1 cellular context compared by ENCODE assay signal in the genomic region with DNA sequence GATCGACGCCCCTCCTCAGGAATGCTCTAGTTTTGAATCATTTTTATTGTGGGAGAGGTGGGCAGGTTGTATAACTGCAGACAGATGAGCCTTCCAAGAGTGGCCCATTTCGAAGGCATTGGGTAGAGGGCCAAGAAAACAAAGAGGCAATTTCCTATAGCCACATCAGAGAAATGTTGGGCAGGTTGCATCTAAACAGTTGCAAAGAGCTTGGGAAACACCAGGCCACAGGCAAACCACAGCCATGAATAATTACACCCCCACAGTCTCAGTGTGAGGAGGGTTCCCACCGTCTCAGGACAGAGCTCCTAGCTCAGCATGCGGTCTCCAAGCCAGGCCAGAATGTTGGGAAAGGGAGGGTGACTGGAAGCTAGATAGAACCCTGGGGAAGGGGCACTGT.
A peak's percentile ranks its signal among the peaks of the same experiment; 100 is the strongest.
TF ChIP-seq lines count a peak whose summit lies in the region.

No MANE protein-coding gene starts in this region.

TF ChIP-seq in GM12878, 131 proteins besides CTCF, POLR2A, EP300 and RAD21 (continues in another document):
- TF ChIP-seq RBBP5 (conservative IDR thresholded peaks at IDR 0.05) (no peak), TCF12 (IDR thresholded peaks at IDR 0.05; ENCODE audit: low read depth, low read length) (peak; percentile 30; the same call in 1 of the 2 replicates), BCL11A (IDR thresholded peaks at IDR 0.05; ENCODE audit: low read depth, low read length) (0 out of 2 replicates have a peak, but pooled peaks have one; percentile 26), POLR2AphosphoS2 (IDR thresholded peaks at IDR 0.05; ENCODE audit: low read depth, low read length) (no peak), POU2F2 (IDR thresholded peaks at IDR 0.05; ENCODE audit: borderline replicate concordance, low read depth, low read length) (peak; percentile 94; the same call in 2 of the 3 replicates), SREBF2 (IDR thresholded peaks at IDR 0.05; ENCODE audit: low read length) (no peak), ESRRA (IDR thresholded peaks at IDR 0.05; ENCODE audit: low read length) (no peak), SP1 (IDR thresholded peaks at IDR 0.05; ENCODE audit: low read depth, low read length) (no peak), NR2C2 (IDR thresholded peaks at IDR 0.05; ENCODE audit: borderline replicate concordance, control insufficient read depth, insufficient read length, low read depth) (no peak), STAT3 (IDR thresholded peaks at IDR 0.05; ENCODE audit: low read depth, low read length) (no peak), TARDBP (IDR thresholded peaks at IDR 0.05; ENCODE audit: borderline replicate concordance) (no peak), ZNF217 (IDR thresholded peaks at IDR 0.05) (no peak), POLR2AphosphoS5 (IDR thresholded peaks at IDR 0.05; ENCODE audit: low read length) (no peak), JUNB (IDR thresholded peaks at IDR 0.05) (no peak), MYB (IDR thresholded peaks at IDR 0.05; ENCODE audit: borderline replicate concordance, low read depth, low read length) (no peak), IKZF1 (conservative IDR thresholded peaks at IDR 0.05) (peak; percentile 45), STAT1 (conservative IDR thresholded peaks at IDR 0.05) (no peak), MYC (IDR thresholded peaks at IDR 0.05; ENCODE audit: insufficient read depth, insufficient read length, insufficient replicate concordance, low read length, severe bottlenecking) (no peak), CBX5 (IDR thresholded peaks at IDR 0.05; ENCODE audit: low read depth) (no peak), RFX5 (IDR thresholded peaks at IDR 0.05; ENCODE audit: low read depth, low read length) (no peak), SPI1 (IDR thresholded peaks at IDR 0.05; ENCODE audit: borderline replicate concordance, insufficient read depth, low read depth, low read length) (no peak), PAX5 (IDR thresholded peaks at IDR 0.05; ENCODE audit: borderline replicate concordance, low read depth, low read length) (no peak), MTA2 (IDR thresholded peaks at IDR 0.05; ENCODE audit: low read depth) (no peak), FOXM1 (IDR thresholded peaks at IDR 0.05; ENCODE audit: low read depth, low read length) (no peak), MXI1 (IDR thresholded peaks at IDR 0.05; ENCODE audit: low read depth, low read length) (no peak), BACH1 (IDR thresholded peaks at IDR 0.05; ENCODE audit: borderline replicate concordance) (no peak), SUPT20H (IDR thresholded peaks at IDR 0.05; ENCODE audit: borderline replicate concordance, control insufficient read depth, low read depth, low read length) (no peak), BHLHE40 (IDR thresholded peaks at IDR 0.05; ENCODE audit: borderline replicate concordance in 1 of 2, low read depth in 2 of 2, low read length in 1 of 2) (no peak), MEF2B (IDR thresholded peaks at IDR 0.05; ENCODE audit: partially characterized antibody, poor library complexity, severe bottlenecking) (no peak), ETV6 (conservative IDR thresholded peaks at IDR 0.05 in 1 of 2, IDR thresholded peaks at IDR 0.05 in 1 of 2; ENCODE audit: borderline replicate concordance in 1 of 2, low read depth in 1 of 2) (no peak), SMAD5 (IDR thresholded peaks at IDR 0.05; ENCODE audit: low read depth) (no peak)
- TF ChIP-seq, protein P1, sequence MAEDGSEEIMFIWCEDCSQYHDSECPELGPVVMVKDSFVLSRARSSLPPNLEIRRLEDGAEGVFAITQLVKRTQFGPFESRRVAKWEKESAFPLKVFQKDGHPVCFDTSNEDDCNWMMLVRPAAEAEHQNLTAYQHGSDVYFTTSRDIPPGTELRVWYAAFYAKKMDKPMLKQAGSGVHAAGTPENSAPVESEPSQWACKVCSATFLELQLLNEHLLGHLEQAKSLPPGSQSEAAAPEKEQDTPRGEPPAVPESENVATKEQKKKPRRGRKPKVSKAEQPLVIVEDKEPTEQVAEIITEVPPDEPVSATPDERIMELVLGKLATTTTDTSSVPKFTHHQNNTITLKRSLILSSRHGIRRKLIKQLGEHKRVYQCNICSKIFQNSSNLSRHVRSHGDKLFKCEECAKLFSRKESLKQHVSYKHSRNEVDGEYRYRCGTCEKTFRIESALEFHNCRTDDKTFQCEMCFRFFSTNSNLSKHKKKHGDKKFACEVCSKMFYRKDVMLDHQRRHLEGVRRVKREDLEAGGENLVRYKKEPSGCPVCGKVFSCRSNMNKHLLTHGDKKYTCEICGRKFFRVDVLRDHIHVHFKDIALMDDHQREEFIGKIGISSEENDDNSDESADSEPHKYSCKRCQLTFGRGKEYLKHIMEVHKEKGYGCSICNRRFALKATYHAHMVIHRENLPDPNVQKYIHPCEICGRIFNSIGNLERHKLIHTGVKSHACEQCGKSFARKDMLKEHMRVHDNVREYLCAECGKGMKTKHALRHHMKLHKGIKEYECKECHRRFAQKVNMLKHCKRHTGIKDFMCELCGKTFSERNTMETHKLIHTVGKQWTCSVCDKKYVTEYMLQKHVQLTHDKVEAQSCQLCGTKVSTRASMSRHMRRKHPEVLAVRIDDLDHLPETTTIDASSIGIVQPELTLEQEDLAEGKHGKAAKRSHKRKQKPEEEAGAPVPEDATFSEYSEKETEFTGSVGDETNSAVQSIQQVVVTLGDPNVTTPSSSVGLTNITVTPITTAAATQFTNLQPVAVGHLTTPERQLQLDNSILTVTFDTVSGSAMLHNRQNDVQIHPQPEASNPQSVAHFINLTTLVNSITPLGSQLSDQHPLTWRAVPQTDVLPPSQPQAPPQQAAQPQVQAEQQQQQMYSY (CRISPR knock-in tag; IDR thresholded peaks at IDR 0.05) = no peak
- TF ChIP-seq, protein P2, sequence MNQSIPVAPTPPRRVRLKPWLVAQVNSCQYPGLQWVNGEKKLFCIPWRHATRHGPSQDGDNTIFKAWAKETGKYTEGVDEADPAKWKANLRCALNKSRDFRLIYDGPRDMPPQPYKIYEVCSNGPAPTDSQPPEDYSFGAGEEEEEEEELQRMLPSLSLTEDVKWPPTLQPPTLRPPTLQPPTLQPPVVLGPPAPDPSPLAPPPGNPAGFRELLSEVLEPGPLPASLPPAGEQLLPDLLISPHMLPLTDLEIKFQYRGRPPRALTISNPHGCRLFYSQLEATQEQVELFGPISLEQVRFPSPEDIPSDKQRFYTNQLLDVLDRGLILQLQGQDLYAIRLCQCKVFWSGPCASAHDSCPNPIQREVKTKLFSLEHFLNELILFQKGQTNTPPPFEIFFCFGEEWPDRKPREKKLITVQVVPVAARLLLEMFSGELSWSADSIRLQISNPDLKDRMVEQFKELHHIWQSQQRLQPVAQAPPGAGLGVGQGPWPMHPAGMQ (IDR thresholded peaks at IDR 0.05; ENCODE audit: borderline replicate concordance) = no peak
- TF ChIP-seq, protein P3, sequence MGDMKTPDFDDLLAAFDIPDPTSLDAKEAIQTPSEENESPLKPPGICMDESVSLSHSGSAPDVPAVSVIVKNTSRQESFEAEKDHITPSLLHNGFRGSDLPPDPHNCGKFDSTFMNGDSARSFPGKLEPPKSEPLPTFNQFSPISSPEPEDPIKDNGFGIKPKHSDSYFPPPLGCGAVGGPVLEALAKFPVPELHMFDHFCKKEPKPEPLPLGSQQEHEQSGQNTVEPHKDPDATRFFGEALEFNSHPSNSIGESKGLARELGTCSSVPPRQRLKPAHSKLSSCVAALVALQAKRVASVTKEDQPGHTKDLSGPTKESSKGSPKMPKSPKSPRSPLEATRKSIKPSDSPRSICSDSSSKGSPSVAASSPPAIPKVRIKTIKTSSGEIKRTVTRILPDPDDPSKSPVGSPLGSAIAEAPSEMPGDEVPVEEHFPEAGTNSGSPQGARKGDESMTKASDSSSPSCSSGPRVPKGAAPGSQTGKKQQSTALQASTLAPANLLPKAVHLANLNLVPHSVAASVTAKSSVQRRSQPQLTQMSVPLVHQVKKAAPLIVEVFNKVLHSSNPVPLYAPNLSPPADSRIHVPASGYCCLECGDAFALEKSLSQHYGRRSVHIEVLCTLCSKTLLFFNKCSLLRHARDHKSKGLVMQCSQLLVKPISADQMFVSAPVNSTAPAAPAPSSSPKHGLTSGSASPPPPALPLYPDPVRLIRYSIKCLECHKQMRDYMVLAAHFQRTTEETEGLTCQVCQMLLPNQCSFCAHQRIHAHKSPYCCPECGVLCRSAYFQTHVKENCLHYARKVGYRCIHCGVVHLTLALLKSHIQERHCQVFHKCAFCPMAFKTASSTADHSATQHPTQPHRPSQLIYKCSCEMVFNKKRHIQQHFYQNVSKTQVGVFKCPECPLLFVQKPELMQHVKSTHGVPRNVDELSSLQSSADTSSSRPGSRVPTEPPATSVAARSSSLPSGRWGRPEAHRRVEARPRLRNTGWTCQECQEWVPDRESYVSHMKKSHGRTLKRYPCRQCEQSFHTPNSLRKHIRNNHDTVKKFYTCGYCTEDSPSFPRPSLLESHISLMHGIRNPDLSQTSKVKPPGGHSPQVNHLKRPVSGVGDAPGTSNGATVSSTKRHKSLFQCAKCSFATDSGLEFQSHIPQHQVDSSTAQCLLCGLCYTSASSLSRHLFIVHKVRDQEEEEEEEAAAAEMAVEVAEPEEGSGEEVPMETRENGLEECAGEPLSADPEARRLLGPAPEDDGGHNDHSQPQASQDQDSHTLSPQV (IDR thresholded peaks at IDR 0.05) = no peak
- TF ChIP-seq, protein P4, sequence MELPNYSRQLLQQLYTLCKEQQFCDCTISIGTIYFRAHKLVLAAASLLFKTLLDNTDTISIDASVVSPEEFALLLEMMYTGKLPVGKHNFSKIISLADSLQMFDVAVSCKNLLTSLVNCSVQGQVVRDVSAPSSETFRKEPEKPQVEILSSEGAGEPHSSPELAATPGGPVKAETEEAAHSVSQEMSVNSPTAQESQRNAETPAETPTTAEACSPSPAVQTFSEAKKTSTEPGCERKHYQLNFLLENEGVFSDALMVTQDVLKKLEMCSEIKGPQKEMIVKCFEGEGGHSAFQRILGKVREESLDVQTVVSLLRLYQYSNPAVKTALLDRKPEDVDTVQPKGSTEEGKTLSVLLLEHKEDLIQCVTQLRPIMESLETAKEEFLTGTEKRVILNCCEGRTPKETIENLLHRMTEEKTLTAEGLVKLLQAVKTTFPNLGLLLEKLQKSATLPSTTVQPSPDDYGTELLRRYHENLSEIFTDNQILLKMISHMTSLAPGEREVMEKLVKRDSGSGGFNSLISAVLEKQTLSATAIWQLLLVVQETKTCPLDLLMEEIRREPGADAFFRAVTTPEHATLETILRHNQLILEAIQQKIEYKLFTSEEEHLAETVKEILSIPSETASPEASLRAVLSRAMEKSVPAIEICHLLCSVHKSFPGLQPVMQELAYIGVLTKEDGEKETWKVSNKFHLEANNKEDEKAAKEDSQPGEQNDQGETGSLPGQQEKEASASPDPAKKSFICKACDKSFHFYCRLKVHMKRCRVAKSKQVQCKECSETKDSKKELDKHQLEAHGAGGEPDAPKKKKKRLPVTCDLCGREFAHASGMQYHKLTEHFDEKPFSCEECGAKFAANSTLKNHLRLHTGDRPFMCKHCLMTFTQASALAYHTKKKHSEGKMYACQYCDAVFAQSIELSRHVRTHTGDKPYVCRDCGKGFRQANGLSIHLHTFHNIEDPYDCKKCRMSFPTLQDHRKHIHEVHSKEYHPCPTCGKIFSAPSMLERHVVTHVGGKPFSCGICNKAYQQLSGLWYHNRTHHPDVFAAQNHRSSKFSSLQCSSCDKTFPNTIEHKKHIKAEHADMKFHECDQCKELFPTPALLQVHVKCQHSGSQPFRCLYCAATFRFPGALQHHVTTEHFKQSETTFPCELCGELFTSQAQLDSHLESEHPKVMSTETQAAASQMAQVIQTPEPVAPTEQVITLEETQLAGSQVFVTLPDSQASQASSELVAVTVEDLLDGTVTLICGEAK (IDR thresholded peaks at IDR 0.05; ENCODE audit: borderline replicate concordance) = no peak
- TF ChIP-seq, protein P5, sequence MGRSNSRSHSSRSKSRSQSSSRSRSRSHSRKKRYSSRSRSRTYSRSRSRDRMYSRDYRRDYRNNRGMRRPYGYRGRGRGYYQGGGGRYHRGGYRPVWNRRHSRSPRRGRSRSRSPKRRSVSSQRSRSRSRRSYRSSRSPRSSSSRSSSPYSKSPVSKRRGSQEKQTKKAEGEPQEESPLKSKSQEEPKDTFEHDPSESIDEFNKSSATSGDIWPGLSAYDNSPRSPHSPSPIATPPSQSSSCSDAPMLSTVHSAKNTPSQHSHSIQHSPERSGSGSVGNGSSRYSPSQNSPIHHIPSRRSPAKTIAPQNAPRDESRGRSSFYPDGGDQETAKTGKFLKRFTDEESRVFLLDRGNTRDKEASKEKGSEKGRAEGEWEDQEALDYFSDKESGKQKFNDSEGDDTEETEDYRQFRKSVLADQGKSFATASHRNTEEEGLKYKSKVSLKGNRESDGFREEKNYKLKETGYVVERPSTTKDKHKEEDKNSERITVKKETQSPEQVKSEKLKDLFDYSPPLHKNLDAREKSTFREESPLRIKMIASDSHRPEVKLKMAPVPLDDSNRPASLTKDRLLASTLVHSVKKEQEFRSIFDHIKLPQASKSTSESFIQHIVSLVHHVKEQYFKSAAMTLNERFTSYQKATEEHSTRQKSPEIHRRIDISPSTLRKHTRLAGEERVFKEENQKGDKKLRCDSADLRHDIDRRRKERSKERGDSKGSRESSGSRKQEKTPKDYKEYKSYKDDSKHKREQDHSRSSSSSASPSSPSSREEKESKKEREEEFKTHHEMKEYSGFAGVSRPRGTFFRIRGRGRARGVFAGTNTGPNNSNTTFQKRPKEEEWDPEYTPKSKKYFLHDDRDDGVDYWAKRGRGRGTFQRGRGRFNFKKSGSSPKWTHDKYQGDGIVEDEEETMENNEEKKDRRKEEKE (IDR thresholded peaks at IDR 0.05) = no peak
- TF ChIP-seq, protein P6, sequence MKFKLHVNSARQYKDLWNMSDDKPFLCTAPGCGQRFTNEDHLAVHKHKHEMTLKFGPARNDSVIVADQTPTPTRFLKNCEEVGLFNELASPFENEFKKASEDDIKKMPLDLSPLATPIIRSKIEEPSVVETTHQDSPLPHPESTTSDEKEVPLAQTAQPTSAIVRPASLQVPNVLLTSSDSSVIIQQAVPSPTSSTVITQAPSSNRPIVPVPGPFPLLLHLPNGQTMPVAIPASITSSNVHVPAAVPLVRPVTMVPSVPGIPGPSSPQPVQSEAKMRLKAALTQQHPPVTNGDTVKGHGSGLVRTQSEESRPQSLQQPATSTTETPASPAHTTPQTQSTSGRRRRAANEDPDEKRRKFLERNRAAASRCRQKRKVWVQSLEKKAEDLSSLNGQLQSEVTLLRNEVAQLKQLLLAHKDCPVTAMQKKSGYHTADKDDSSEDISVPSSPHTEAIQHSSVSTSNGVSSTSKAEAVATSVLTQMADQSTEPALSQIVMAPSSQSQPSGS (IDR thresholded peaks at IDR 0.05; ENCODE audit: low read length) = 0 out of 2 replicates have a peak, but pooled peaks have one; percentile 36
